In the genomic region with DNA sequence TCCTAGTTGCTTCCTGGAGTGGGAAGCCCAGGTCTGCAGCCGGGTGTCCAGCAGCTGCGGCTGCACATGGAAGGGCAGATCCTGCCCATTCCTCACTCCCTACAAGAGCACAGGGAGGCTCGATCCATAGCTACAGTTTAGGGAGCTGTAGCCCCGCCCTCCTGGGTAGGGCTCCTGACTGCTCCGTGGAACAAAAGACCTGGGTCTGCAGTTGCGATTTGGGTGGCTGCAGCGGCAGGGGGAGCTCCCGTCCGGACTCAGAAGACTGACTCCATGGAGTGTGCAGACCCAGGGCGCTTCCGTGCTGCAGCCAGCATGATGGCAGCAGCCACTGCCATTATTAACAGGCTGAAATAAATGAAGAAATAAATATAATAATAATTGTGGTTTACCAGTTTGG, we compare ENCODE assay signal across 1 cellular context.
TF ChIP-seq lines count a peak whose summit lies in the region.

No MANE protein-coding gene starts in this region.

TF ChIP-seq in H1, 55 proteins besides CTCF, POLR2A, EP300 and RAD21:
- no peak for TF ChIP-seq ASH2L (IDR thresholded peaks at IDR 0.05; ENCODE audit: low read length)
- TF ChIP-seq RXRA (IDR thresholded peaks at IDR 0.05; ENCODE audit: insufficient read depth, low read depth, low read length): no peak
